ENCODE assay signal across 9 cellular contexts in genomic region chr16:1054660-1055556, GRCh38. TPM values are rescaled to one million over a fixed set of nuclear protein-coding genes. Genes with fewer than 3 reads are reported as not detected.
A peak's percentile ranks its signal among the peaks of the same experiment; 100 is the strongest.
DNase-seq lines count a peak whose midpoint lies in the region; ATAC-seq, FAIRE-seq and TF ChIP-seq lines count a peak whose summit lies in the region.
"Had no signal": no experiment of that assay in that cellular context is flagged by ENCODE, and none has a peak within 500 bp of the region (broad histone marks: within the 10 kb centered on the region; RNA-seq: fewer than 3 reads in every experiment).

No MANE protein-coding gene starts in this region.

- CTCF ChIA-PET in PC-3 (lab: Charles Lee), result no interaction called here
- CTCF ChIA-PET in GM12878 (lab: Yijun Ruan, JAX), result no interaction called here

- peak; percentile 9 for DNase-seq in T-helper 2 cell treated with Interferon-gamma antibody and Interleukin-4, amounts not matched to agents 5 μg/mL and 100 μg/mL, for 36 hours (ENCODE audit: low spot score)
- no peak for DNase-seq in T-helper 2 cell
- DNase-seq in PC-3, result peak; percentile 50
- no peak for DNase-seq in GM12878 (ENCODE audit: low read depth, low spot score)
- DNase-seq in iPS-NIHi7 (ENCODE audit: extremely low spot score), result peak; percentile 88
- DNase-seq in stimulated activated CD4-positive, alpha-beta T cell treated with anti-CD3 and anti-CD28 coated beads, Interleukin-4, amount 100 ng/mL, for 1 hour, result peak; percentile 49
- DNase-seq in H54 (ENCODE audit: insufficient read length, low spot score), result no peak

- RAD21 ChIA-PET in GM12878 (lab: Charles Lee; ENCODE audit: unreplicated experiment), result no interaction called here

- no peak for TF ChIP-seq EP300 in GM12878 (IDR thresholded peaks at IDR 0.05; ENCODE audit: borderline replicate concordance in 1 of 2, control insufficient read depth in 1 of 2, low read depth in 2 of 2, low read length in 2 of 2)

- no peak overlapping the region for H3K27ac ChIP-seq in PC-3 (ENCODE audit: low read length)
- H3K27ac ChIP-seq in GM12878 (ENCODE audit: control insufficient read depth, insufficient read depth), result no peak overlapping the region

- no peak for TF ChIP-seq POLR2A in GM12878 (IDR thresholded peaks at IDR 0.05; ENCODE audit: low read depth, low read length)
- TF ChIP-seq POLR2A in H54 (IDR thresholded peaks at IDR 0.05; ENCODE audit: low read depth, low read length), result no peak

- H3K4me2 ChIP-seq in PC-3 (ENCODE audit: low read length) (no peak overlapping the region), GM12878 (ENCODE audit: control insufficient read depth, insufficient read depth) (no peak overlapping the region)

- 13% methylated on average over 34 of the region's 34 CpGs for WGBS in GM12878 (ENCODE audit: insufficient coverage, insufficient replicate concordance, low lambda C conversion rate, missing lambda C conversion rate)

- ATAC-seq in PC-3 (peak; percentile 80), GM12878 (peak; percentile 70), HG03432 (IDR thresholded peaks at IDR 0.05; ENCODE audit: unreplicated experiment) (no peak)

- no peak overlapping the region for H3K27ac Mint-ChIP-seq in T-helper 2 cell treated with Interferon-gamma antibody and Interleukin-4, amounts not matched to agents 5 μg/mL and 100 μg/mL, for 36 hours

- no TSS peak for BruUV-seq in PC-3 (replicated peaks; lab: Mats Ljungman, UMichigan)
- BruUV-seq in GM12878 (replicated peaks; lab: Mats Ljungman, UMichigan), result no TSS peak

- H3F3A ChIP-seq in PC-3 (ENCODE audit: low read length, unreplicated experiment), result no peaks in the 10 kb centered on the region

- H3K36me3 ChIP-seq in PC-3 (ENCODE audit: low read depth, low read length) (no peaks in the 10 kb centered on the region), GM12878 (ENCODE audit: control insufficient read depth in 2 of 2, insufficient read depth in 2 of 2, low read length in 1 of 2) (no peaks in the 10 kb centered on the region)

- TF ChIP-seq CTCF in PC-3 (conservative IDR thresholded peaks at IDR 0.05; ENCODE audit: low read depth, low read length) (peak; percentile 76), GM12878 (IDR thresholded peaks at IDR 0.05 in 2 of 3, conservative IDR thresholded peaks at IDR 0.05 in 1 of 3; ENCODE audit: control insufficient read depth in 2 of 3, extremely low read depth in 1 of 3, insufficient read depth in 1 of 3, low read depth in 3 of 3, low read length in 3 of 3) (peak; percentile 39 to 63 (median 56); a peak in 5 of 6 replicates)

- SMC1A ChIA-PET in GM12878 (lab: Charles Lee; ENCODE audit: uncharacterized antibody, unreplicated experiment), result no interaction called here

- H3K79me2 ChIP-seq in PC-3 (ENCODE audit: low read length) (no peaks in the 10 kb centered on the region), GM12878 (ENCODE audit: control insufficient read depth, insufficient read depth, low read length) (no peaks in the 10 kb centered on the region)

- no peaks in the 10 kb centered on the region for H3K9me2 ChIP-seq in PC-3 (replicated peaks; ENCODE audit: low read length)

- no peaks in the 10 kb centered on the region for H3K27me3 Mint-ChIP-seq in T-helper 2 cell treated with Interferon-gamma antibody and Interleukin-4, amounts not matched to agents 5 μg/mL and 100 μg/mL, for 36 hours (ENCODE audit: low read depth)

- FAIRE-seq in GM12878 (lab: Jason Lieb, UNC) (no peak), H54 (lab: Jason Lieb, UNC) (no peak)

- H4K20me1 ChIP-seq in PC-3 (ENCODE audit: low read length) (no peaks in the 10 kb centered on the region), GM12878 (ENCODE audit: control insufficient read depth, insufficient read depth) (no peaks in the 10 kb centered on the region)

- no peaks in the 10 kb centered on the region for H3K4me1 Mint-ChIP-seq in T-helper 2 cell treated with Interferon-gamma antibody and Interleukin-4, amounts not matched to agents 5 μg/mL and 100 μg/mL, for 36 hours (ENCODE audit: low read depth)

- H3K9ac ChIP-seq in PC-3 (ENCODE audit: low read length) (no peak overlapping the region), GM12878 (ENCODE audit: control insufficient read depth, insufficient read depth, low read length) (no peak overlapping the region)

- H3K4me1 ChIP-seq in PC-3 (ENCODE audit: insufficient read depth, low read length) (no peaks in the 10 kb centered on the region), GM12878 (ENCODE audit: control insufficient read depth, insufficient read depth, low read length) (no peaks in the 10 kb centered on the region)

- in situ Hi-C loops in GM12878 (cut with MboI), result no loop called here

- H3K27me3 ChIP-seq in PC-3 (ENCODE audit: low read length) (no peaks in the 10 kb centered on the region), GM12878 (replicated peaks in 1 of 2; ENCODE audit: control insufficient read depth in 2 of 2, insufficient read depth in 2 of 2, low read length in 1 of 2) (no peaks in the 10 kb centered on the region)

- H3K4me3 Mint-ChIP-seq in T-helper 2 cell treated with Interferon-gamma antibody and Interleukin-4, amounts not matched to agents 5 μg/mL and 100 μg/mL, for 36 hours, result no peak overlapping the region

- peak; percentile 54 for TF ChIP-seq RAD21 in GM12878 (IDR thresholded peaks at IDR 0.05; ENCODE audit: insufficient read depth, low read depth, low read length)

- H3K36me3 Mint-ChIP-seq in T-helper 2 cell treated with Interferon-gamma antibody and Interleukin-4, amounts not matched to agents 5 μg/mL and 100 μg/mL, for 36 hours (ENCODE audit: low read depth), result no peaks in the 10 kb centered on the region

- peaks cover 6% of the 10 kb centered on the region for H3K9me3 Mint-ChIP-seq in T-helper 2 cell treated with Interferon-gamma antibody and Interleukin-4, amounts not matched to agents 5 μg/mL and 100 μg/mL, for 36 hours

- H3K4me3 ChIP-seq in PC-3 (ENCODE audit: low read length) (no peak overlapping the region), GM12878 (no peak overlapping the region)

- H2AFZ ChIP-seq in PC-3 (ENCODE audit: low read length) (no peak overlapping the region), GM12878 (ENCODE audit: control insufficient read depth, low read depth, low read length) (no peak overlapping the region)

- no peaks in the 10 kb centered on the region for H3K9me3 ChIP-seq in PC-3 (ENCODE audit: low read length)
- peaks cover 2% of the 10 kb centered on the region; the same call in 1 of the 3 replicates for H3K9me3 ChIP-seq in GM12878 (replicated peaks; ENCODE audit: control insufficient read depth, insufficient read depth, low read length)

- intact Hi-C loops in PC-3 (cut with micrococcal nuclease) (no loop called here), GM12878 (cut with micrococcal nuclease; ENCODE audit: unreplicated experiment) (no loop called here)

- POLR2A ChIA-PET in PC-3 (lab: Charles Lee; ENCODE audit: unreplicated experiment), result no interaction called here
- POLR2A ChIA-PET in GM12878 (lab: Charles Lee), result no interaction called here

RNA-seq across cellular contexts. Expression of gene SSTR5, which starts 17.6 kb away (rescaled TPM):
- total RNA-seq in PC-3 (2014; rRNA removed) (0.51 and 1.0 TPM in 2 replicates), GM12878 (2014; rRNA removed) (not detected in 2 replicates), GM12878 (2014; rRNA removed; fragmentation: Illumina TruSeq; extraction: Trizol) (not detected in 2 replicates), GM12878 (2021) (not detected in 2 replicates)
- not detected in 2 replicates for total RNA-seq in GM12878 (2013; cell fraction: nucleolus; rRNA removed)
- polyA plus RNA-seq in GM12878 (2011; ENCODE audit: low read depth), result not detected
- polyA plus RNA-seq in GM12878 (2011; rRNA removed) (not detected in 2 replicates), GM12878 (2014; fragmentation: Illumina TruSeq; extraction: Trizol) (not detected in 2 replicates), GM12878 (2014; fragmentation: Nextera tagmentation; extraction: Ambion mirVana) (not detected), GM12878 (2014; rRNA removed) (not detected in 2 replicates), GM12878 (2016; fragmentation: Nextera tagmentation; extraction: Ambion mirVana) (not detected)
- not detected in 2 replicates for polyA plus RNA-seq in GM12878 (2011; cell fraction: cytosol; rRNA removed)
- polyA plus RNA-seq in GM12878 (2011; cell fraction: nucleus; rRNA removed), result not detected in 2 replicates
- 0.15 TPM in 1 of 2 replicates, not detected in the other for polyA plus RNA-seq in GM12878 (2012)
- polyA minus RNA-seq in GM12878 (2011; rRNA and poly(A)+ RNA removed), result not detected in 2 replicates
- not detected in 2 replicates for polyA minus RNA-seq in GM12878 (2011; cell fraction: cytosol; rRNA and poly(A)+ RNA removed)
- polyA minus RNA-seq in GM12878 (2011; cell fraction: nucleus; rRNA and poly(A)+ RNA removed), result not detected in 2 replicates

RNA-seq across cellular contexts. Expression of gene C1QTNF8, which starts 41.1 kb away (rescaled TPM):
- total RNA-seq in PC-3 (2014; rRNA removed) (not detected in 2 replicates), GM12878 (2014; rRNA removed) (not detected in 2 replicates), GM12878 (2014; rRNA removed; fragmentation: Illumina TruSeq; extraction: Trizol) (not detected in 2 replicates), GM12878 (2021) (not detected in 2 replicates)
- not detected in 2 replicates for total RNA-seq in GM12878 (2013; cell fraction: nucleolus; rRNA removed)
- polyA plus RNA-seq in GM12878 (2011; ENCODE audit: low read depth), result not detected
- polyA plus RNA-seq in GM12878 (2011; rRNA removed) (not detected in 2 replicates), GM12878 (2014; fragmentation: Illumina TruSeq; extraction: Trizol) (not detected in 2 replicates), GM12878 (2014; fragmentation: Nextera tagmentation; extraction: Ambion mirVana) (not detected), GM12878 (2014; rRNA removed) (not detected in 2 replicates), GM12878 (2016; fragmentation: Nextera tagmentation; extraction: Ambion mirVana) (not detected)
- polyA plus RNA-seq in GM12878 (2011; cell fraction: cytosol; rRNA removed), result not detected in 2 replicates
- polyA plus RNA-seq in GM12878 (2011; cell fraction: nucleus; rRNA removed), result not detected in 2 replicates
- polyA plus RNA-seq in GM12878 (2012), result not detected in 2 replicates
- polyA minus RNA-seq in GM12878 (2011; rRNA and poly(A)+ RNA removed), result not detected in 2 replicates
- not detected in 2 replicates for polyA minus RNA-seq in GM12878 (2011; cell fraction: cytosol; rRNA and poly(A)+ RNA removed)
- not detected in 2 replicates for polyA minus RNA-seq in GM12878 (2011; cell fraction: nucleus; rRNA and poly(A)+ RNA removed)
- polyA plus RNA-seq: adipose tissue had no signal

Comparison
In these comparisons a context has a peak if more than half of its experiments do, and no peak if none do; other contexts are left out.
1. DNase-seq: peak in T-helper 2 cell treated with Interferon-gamma antibody and Interleukin-4, amounts not matched to agents 5 μg/mL and 100 μg/mL, for 36 hours (single experiment), PC-3 (single experiment), iPS-NIHi7 (single experiment) and stimulated activated CD4-positive, alpha-beta T cell treated with anti-CD3 and anti-CD28 coated beads, Interleukin-4, amount 100 ng/mL, for 1 hour (single experiment); none in T-helper 2 cell (0 of 5), GM12878 (single experiment) and H54 (single experiment).